9 cellular contexts compared by ENCODE assay signal in genomic region chr11:1573077-1573846, GRCh38.
DNase-seq lines count a peak whose midpoint lies in the region; ATAC-seq lines count a peak whose summit lies in the region.
"Had no signal": no experiment of that assay in that cellular context is flagged by ENCODE, and none has a peak within 500 bp of the region (broad histone marks: within the 10 kb centered on the region; RNA-seq: fewer than 3 reads in every experiment).

No MANE protein-coding gene starts in this region.

- H2AFZ ChIP-seq in neuron (ENCODE audit: low read depth, low read length): no peak overlapping the region

- H3K4me1 ChIP-seq in ES-I3 (ENCODE audit: insufficient read depth, low read length) (peaks cover 6% of the 10 kb centered on the region; the same call in 1 of the 2 replicates), neuron (ENCODE audit: insufficient read depth, low read length) (peaks cover 21% of the 10 kb centered on the region)
- peaks cover 26% of the 10 kb centered on the region for H3K4me1 ChIP-seq in effector memory CD4-positive, alpha-beta T cell (ENCODE audit: control insufficient read depth, insufficient read depth, low read length, poor library complexity, severe bottlenecking)

- DNase-seq in RPMI8226: peak; percentile 16
- peak; percentile 26 to 33 (median 32) for DNase-seq in effector memory CD4-positive, alpha-beta T cell
- no peak for DNase-seq in NOMO-1 (lab: John Stamatoyannopoulos, UW; ENCODE audit: unreplicated experiment in 2 of 2)
- no peak for DNase-seq in NCI-H1092 (lab: John Stamatoyannopoulos, UW)

- no peaks in the 10 kb centered on the region for H3K27me3 ChIP-seq in effector memory CD4-positive, alpha-beta T cell (replicated peaks; ENCODE audit: control insufficient read depth, insufficient read depth, low read length, poor library complexity, severe bottlenecking)
- peaks cover 46% of the 10 kb centered on the region for H3K27me3 ChIP-seq in neuron (ENCODE audit: insufficient read depth, low read length)

- H3K4me3 ChIP-seq in effector memory CD4-positive, alpha-beta T cell (ENCODE audit: insufficient read depth, low read depth, low read length, poor library complexity, severe bottlenecking): peak overlapping the region; percentile 87
- peak overlapping the region; percentile 38 for H3K4me3 ChIP-seq in neuron (ENCODE audit: low read length)

- ATAC-seq in GM21526 (IDR thresholded peaks at IDR 0.05; ENCODE audit: low FRiP score, unreplicated experiment): no peak
- no peak for ATAC-seq in HG03196 (IDR thresholded peaks at IDR 0.05; ENCODE audit: unreplicated experiment)

- peaks cover 5% of the 10 kb centered on the region; the same call in 1 of the 2 replicates for H3K9me3 ChIP-seq in ES-I3 (ENCODE audit: control insufficient read depth, insufficient read depth, low read length)
- H3K9me3 ChIP-seq in effector memory CD4-positive, alpha-beta T cell (ENCODE audit: control insufficient read depth, low read length): no peaks in the 10 kb centered on the region
- no peaks in the 10 kb centered on the region for H3K9me3 ChIP-seq in neuron (ENCODE audit: low read length)

- H3K36me3 ChIP-seq in ES-I3 (ENCODE audit: insufficient read depth, low read length) (no peaks in the 10 kb centered on the region), neuron (ENCODE audit: insufficient read depth, low read length) (no peaks in the 10 kb centered on the region)
- H3K36me3 ChIP-seq in effector memory CD4-positive, alpha-beta T cell (ENCODE audit: control insufficient read depth, insufficient read depth, low read length): no peaks in the 10 kb centered on the region

- H3K9ac ChIP-seq in ES-I3 (ENCODE audit: low read depth, low read length): peak overlapping the region; percentile 50; the same call in 1 of the 2 replicates

- peak overlapping the region; percentile 97 for H3K27ac ChIP-seq in effector memory CD4-positive, alpha-beta T cell (ENCODE audit: insufficient read depth, low read length, poor library complexity, severe bottlenecking)
- H3K27ac ChIP-seq: HL-60 had no signal

Comparison
In these comparisons a context has a peak if more than half of its experiments do, and no peak if none do; other contexts are left out.
1. DNase-seq: peak in RPMI8226 (single experiment) and effector memory CD4-positive, alpha-beta T cell (3 of 3); none in NOMO-1 (0 of 2) and NCI-H1092 (single experiment).